ENCODE assay signal across 17 cellular contexts in genomic region chr5:1823381-1824034, GRCh38. TPM values are rescaled to one million over a fixed set of nuclear protein-coding genes. Genes with fewer than 3 reads are reported as not detected.
DNase-seq lines count a peak whose midpoint lies in the region; ATAC-seq, FAIRE-seq and TF ChIP-seq lines count a peak whose summit lies in the region.
"Had no signal": no experiment of that assay in that cellular context is flagged by ENCODE, and none has a peak within 500 bp of the region (broad histone marks: within the 10 kb centered on the region; RNA-seq: fewer than 3 reads in every experiment).

No MANE protein-coding gene starts in this region.

- 81 to 97% (median 96%) methylated on average over 12 of the region's 12 CpGs for WGBS in spleen, 5 donors

- no peak for TF ChIP-seq POLR2A in spleen (IDR thresholded peaks at IDR 0.05)

- no peaks in the 10 kb centered on the region for H3K27me3 Mint-ChIP-seq in activated naive CD4-positive, alpha-beta T cell treated with anti-CD3 and anti-CD28 coated beads, Interleukin-2, amount 10 ng/mL, durations not matched to agents 7 days and 5 days
- H3K27me3 Mint-ChIP-seq: CD4-positive, alpha-beta T cell; IgD-negative memory B cell had no signal

- H3K27ac Mint-ChIP-seq in activated naive CD4-positive, alpha-beta T cell treated with anti-CD3 and anti-CD28 coated beads, Interleukin-2, amount 10 ng/mL, durations not matched to agents 7 days and 5 days = peak overlapping the region; percentile 24
- H3K27ac Mint-ChIP-seq in activated naive CD4-positive, alpha-beta T cell treated with anti-CD3 and anti-CD28 coated beads, Interleukin-2, amount 50 U/mL, for 72 hours = no peak overlapping the region
- H3K27ac Mint-ChIP-seq: CD4-positive, alpha-beta T cell; H9 had no signal

- no peak for DNase-seq in activated naive CD4-positive, alpha-beta T cell treated with anti-CD3 and anti-CD28 coated beads, Interleukin-2, amount 10 ng/mL, durations not matched to agents 7 days and 5 days
- no peak for DNase-seq in activated naive CD4-positive, alpha-beta T cell treated with anti-CD3 and anti-CD28 coated beads, Interleukin-2, amount 50 U/mL, for 72 hours (ENCODE audit: low spot score in 2 of 2)
- peak; percentile 56 for DNase-seq in RWPE2 (ENCODE audit: low spot score)
- peak; percentile 75 for DNase-seq in mesenteric fat pad (ENCODE audit: low spot score)
- DNase-seq in spleen = peak; percentile 49
- DNase-seq in GM19239 (ENCODE audit: insufficient read length, low spot score) = no peak
- DNase-seq in WERI-Rb-1 = no peak
- DNase-seq: 8988T; ACHN; CD4-positive, alpha-beta T cell; DMS79; GOT3; H9 had no signal

- H3K36me3 ChIP-seq in RWPE2 (ENCODE audit: low read depth) (peaks cover 45% of the 10 kb centered on the region), spleen (peaks cover 0 to 86% (median 52%) of the 10 kb centered on the region in 6 donors), WERI-Rb-1 (peaks cover 84% of the 10 kb centered on the region)

- H3K9me3 ChIP-seq in RWPE2 (ENCODE audit: severe bottlenecking) = no peaks in the 10 kb centered on the region
- H3K9me3 ChIP-seq in spleen = no peaks in the 10 kb centered on the region
- H3K9me3 ChIP-seq in WERI-Rb-1 (ENCODE audit: severe bottlenecking) = no peaks in the 10 kb centered on the region

- H3K27ac ChIP-seq in RWPE2 (ENCODE audit: poor library complexity, severe bottlenecking) (no peak overlapping the region), spleen (no peak overlapping the region), WERI-Rb-1 (no peak overlapping the region)
- H3K27ac ChIP-seq: BLaER1 treated with 17β-estradiol and CSF1 and Interleukin-3, amounts not matched to agents 10 nM and 100 nM had no signal

- intact Hi-C loops in spleen (cut with DNase I; ENCODE audit: low total_unique reads) = no loop called here

- no peaks in the 10 kb centered on the region for H3K4me1 Mint-ChIP-seq in activated naive CD4-positive, alpha-beta T cell treated with anti-CD3 and anti-CD28 coated beads, Interleukin-2, amount 10 ng/mL, durations not matched to agents 7 days and 5 days

- TF ChIP-seq CTCF in RWPE2 (IDR thresholded peaks at IDR 0.05; ENCODE audit: poor library complexity, severe bottlenecking) = no peak
- TF ChIP-seq CTCF in spleen (IDR thresholded peaks at IDR 0.05 in 8 of 11, conservative IDR thresholded peaks at IDR 0.05 in 3 of 11) = no peak
- TF ChIP-seq CTCF in WERI-Rb-1 (IDR thresholded peaks at IDR 0.05; ENCODE audit: low read depth, low read length) = no peak

- no peak for ATAC-seq in activated naive CD4-positive, alpha-beta T cell treated with anti-CD3 and anti-CD28 coated beads, Interleukin-2, amount 50 U/mL, for 72 hours
- ATAC-seq in RWPE2 (ENCODE audit: low read depth) = no peak
- ATAC-seq: GM12878 had no signal

- no peak overlapping the region for H3K4me3 Mint-ChIP-seq in activated naive CD4-positive, alpha-beta T cell treated with anti-CD3 and anti-CD28 coated beads, Interleukin-2, amount 10 ng/mL, durations not matched to agents 7 days and 5 days
- H3K4me3 Mint-ChIP-seq: CD4-positive, alpha-beta T cell; H9; IgD-negative memory B cell had no signal

- no peaks in the 10 kb centered on the region for H3K27me3 ChIP-seq in RWPE2 (ENCODE audit: insufficient read depth, poor library complexity, severe bottlenecking)
- H3K27me3 ChIP-seq in spleen (replicated peaks in 1 of 7) = no peaks in the 10 kb centered on the region
- H3K27me3 ChIP-seq in WERI-Rb-1 (ENCODE audit: insufficient read depth, low read depth, severe bottlenecking) = no peaks in the 10 kb centered on the region
- H3K27me3 ChIP-seq: BLaER1 treated with 17β-estradiol and CSF1 and Interleukin-3, amounts not matched to agents 10 nM and 100 nM had no signal

- CTCF ChIA-PET in activated naive CD4-positive, alpha-beta T cell treated with anti-CD3 and anti-CD28 coated beads, Interleukin-2, amount 10 ng/mL, durations not matched to agents 7 days and 5 days (lab: Charles Lee) = no interaction called here

- H3K9me3 Mint-ChIP-seq in activated naive CD4-positive, alpha-beta T cell treated with anti-CD3 and anti-CD28 coated beads, Interleukin-2, amount 10 ng/mL, durations not matched to agents 7 days and 5 days = no peaks in the 10 kb centered on the region
- H3K9me3 Mint-ChIP-seq in activated naive CD4-positive, alpha-beta T cell treated with anti-CD3 and anti-CD28 coated beads, Interleukin-2, amount 50 U/mL, for 72 hours = no peaks in the 10 kb centered on the region
- H3K9me3 Mint-ChIP-seq: CD4-positive, alpha-beta T cell; H9; IgD-negative memory B cell had no signal

- H3K36me3 Mint-ChIP-seq in activated naive CD4-positive, alpha-beta T cell treated with anti-CD3 and anti-CD28 coated beads, Interleukin-2, amount 10 ng/mL, durations not matched to agents 7 days and 5 days = peaks cover 12% of the 10 kb centered on the region
- peaks cover 0 to 11% of the 10 kb centered on the region in 2 donors for H3K36me3 Mint-ChIP-seq in activated naive CD4-positive, alpha-beta T cell treated with anti-CD3 and anti-CD28 coated beads, Interleukin-2, amount 50 U/mL, for 72 hours

- FAIRE-seq in GM19239 (lab: Jason Lieb, UNC) = no peak
- FAIRE-seq: GM12878 had no signal

- H3K4me1 ChIP-seq in RWPE2 (ENCODE audit: insufficient read depth, poor library complexity, severe bottlenecking) = no peaks in the 10 kb centered on the region
- no peaks in the 10 kb centered on the region for H3K4me1 ChIP-seq in spleen

- H3K4me3 ChIP-seq in RWPE2 (ENCODE audit: severe bottlenecking) (no peak overlapping the region), spleen (no peak overlapping the region), WERI-Rb-1 (ENCODE audit: low read depth, low read length) (no peak overlapping the region)
- H3K4me3 ChIP-seq: BLaER1 treated with 17β-estradiol and CSF1 and Interleukin-3, amounts not matched to agents 10 nM and 100 nM; GM12878 had no signal

RNA-seq across cellular contexts. Expression of gene NDUFS6, which starts 22.3 kb away (rescaled TPM):
- 10 to 100 TPM; 32.3 to 32.6 TPM for total RNA-seq in activated naive CD4-positive, alpha-beta T cell treated with anti-CD3 and anti-CD28 coated beads, Interleukin-2, amount 50 U/mL, for 72 hours
- total RNA-seq in mesenteric fat pad (26.4 TPM), spleen (10 to 100 TPM; 18.2 to 38.4 (median 25.1) TPM)
- polyA plus RNA-seq in spleen = 10 to 100 TPM; 36.7 to 74.2 (median 49.3) TPM

RNA-seq across cellular contexts. Expression of gene MRPL36, which starts 23.9 kb away (rescaled TPM):
- total RNA-seq in activated naive CD4-positive, alpha-beta T cell treated with anti-CD3 and anti-CD28 coated beads, Interleukin-2, amount 50 U/mL, for 72 hours = 10 to 100 TPM; 60.4 to 69.6 TPM
- total RNA-seq in mesenteric fat pad (50.4 TPM), spleen (10 to 100 TPM; 20.3 to 45.0 (median 22.0) TPM)
- polyA plus RNA-seq in spleen = 10 to 100 TPM; 59.3 to 77.3 (median 66.2) TPM

RNA-seq across cellular contexts. Expression of gene IRX4, which starts 59.2 kb away (rescaled TPM):
- not detected for total RNA-seq in activated naive CD4-positive, alpha-beta T cell treated with anti-CD3 and anti-CD28 coated beads, Interleukin-2, amount 50 U/mL, for 72 hours
- total RNA-seq in mesenteric fat pad = not detected
- total RNA-seq in spleen = not detected
- polyA plus RNA-seq in spleen = under 1 TPM in 1 of 3 donors, not detected in 2; 0.05 TPM
- total RNA-seq: CD4-positive, alpha-beta T cell; G401; GM12878 had no signal
- polyA plus RNA-seq: GM12878, IgD-negative memory B cell had no signal

Comparison
In these comparisons a context has a peak if more than half of its experiments do, and no peak if none do; other contexts are left out.
1. DNase-seq: peak in RWPE2 (single experiment), mesenteric fat pad (single experiment) and spleen (single experiment); none in activated naive CD4-positive, alpha-beta T cell treated with anti-CD3 and anti-CD28 coated beads, Interleukin-2, amount 10 ng/mL, durations not matched to agents 7 days and 5 days (single experiment), activated naive CD4-positive, alpha-beta T cell treated with anti-CD3 and anti-CD28 coated beads, Interleukin-2, amount 50 U/mL, for 72 hours (0 of 2), GM19239 (single experiment) and WERI-Rb-1 (single experiment).